Comparison of ENCODE assay signal across 14 cellular contexts in the genomic region with DNA sequence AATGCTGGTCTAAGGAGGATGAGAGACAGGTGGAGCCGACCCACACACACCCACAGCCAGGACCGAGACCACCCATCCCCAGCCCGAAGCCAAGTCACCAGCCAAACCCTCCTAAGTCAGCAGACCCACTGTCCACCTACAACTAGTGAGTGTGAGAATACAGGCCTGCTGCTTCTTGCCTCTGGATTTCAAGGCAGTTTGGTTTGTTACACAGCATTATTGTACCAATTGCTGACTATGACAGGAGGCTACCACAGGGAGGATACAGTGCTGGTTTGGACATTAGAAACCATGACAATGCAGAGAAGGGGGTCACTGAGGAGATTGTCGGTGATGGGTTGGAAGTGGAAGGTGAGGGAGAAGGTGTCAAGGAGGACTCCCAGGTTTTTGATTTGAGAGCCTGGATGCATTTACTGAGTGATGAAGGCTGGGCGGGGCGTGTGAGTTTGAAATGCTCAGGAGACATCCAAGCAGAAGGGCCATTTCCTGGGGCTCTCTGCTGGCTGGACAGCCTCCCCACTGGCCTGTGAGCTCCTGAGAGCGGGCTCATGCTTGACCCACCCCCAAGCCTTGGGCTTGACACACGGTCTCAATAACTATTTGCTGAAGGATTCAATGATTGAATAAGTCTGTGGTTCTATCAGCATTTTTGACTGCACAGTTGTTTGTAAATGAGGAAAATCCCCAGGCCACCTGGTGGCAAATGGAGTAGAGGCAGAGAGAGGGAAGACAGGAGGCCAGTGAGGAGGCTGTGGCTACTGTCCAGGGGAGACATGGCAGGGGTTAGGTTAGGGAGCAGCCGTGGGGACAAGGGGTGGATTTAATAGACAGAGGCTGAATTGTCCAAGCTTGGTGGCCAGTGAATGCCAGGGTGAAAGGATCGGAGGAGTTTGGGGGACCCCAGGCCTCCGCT. TPM values are rescaled to one million over a fixed set of nuclear protein-coding genes. Genes with fewer than 3 reads are reported as not detected.
DNase-seq lines count a peak whose midpoint lies in the region; ATAC-seq and TF ChIP-seq lines count a peak whose summit lies in the region.
"Had no signal": no experiment of that assay in that cellular context is flagged by ENCODE, and none has a peak within 500 bp of the region (broad histone marks: within the 10 kb centered on the region; RNA-seq: fewer than 3 reads in every experiment).

No MANE protein-coding gene starts in this region.

- TF ChIP-seq POLR2A in Peyer's patch (IDR thresholded peaks at IDR 0.05) (no peak), tibial nerve (IDR thresholded peaks at IDR 0.05) (no peak)

- ATAC-seq in HG03159 (IDR thresholded peaks at IDR 0.05; ENCODE audit: unreplicated experiment): no peak

- no peak for DNase-seq in activated naive CD4-positive, alpha-beta T cell treated with Interleukin-2 at 50 U/mL for 16 hours
- DNase-seq in Peyer's patch (no peak), tibial nerve (ENCODE audit: low spot score in 2 of 2) (no peak), AG08396 (ENCODE audit: low spot score) (no peak)
- DNase-seq in effector memory CD4-positive, alpha-beta T cell: no peak
- DNase-seq: hippocampal formation, Karpas-422, left ventricle myocardium inferior, NCI-H2107, nucleus accumbens had no signal

- H3K36me3 ChIP-seq in Peyer's patch (peaks cover 0 to 3% (median 0%) of the 10 kb centered on the region in 3 donors), thymus (ENCODE audit: control insufficient read depth, insufficient read depth) (peaks cover 30% of the 10 kb centered on the region), tibial nerve (no peaks in the 10 kb centered on the region)
- peaks cover 31% of the 10 kb centered on the region for H3K36me3 ChIP-seq in effector memory CD4-positive, alpha-beta T cell (ENCODE audit: control insufficient read depth, insufficient read depth, low read length)
- H3K36me3 ChIP-seq: left ventricle myocardium inferior had no signal

- H3K36me3 Mint-ChIP-seq in activated naive CD4-positive, alpha-beta T cell treated with anti-CD3 and anti-CD28 coated beads, Interleukin-2, amount 50 U/mL, for 24 hours: peaks cover 38% of the 10 kb centered on the region

- H3K4me3 ChIP-seq in Peyer's patch (no peak overlapping the region), thymus (ENCODE audit: low read length) (no peak overlapping the region), tibial nerve (no peak overlapping the region)
- no peak overlapping the region for H3K4me3 ChIP-seq in effector memory CD4-positive, alpha-beta T cell (ENCODE audit: insufficient read depth, low read depth, low read length, poor library complexity, severe bottlenecking)
- H3K4me3 ChIP-seq: left ventricle myocardium inferior had no signal

- no peaks in the 10 kb centered on the region for H3K9me3 ChIP-seq in Peyer's patch
- H3K9me3 ChIP-seq in effector memory CD4-positive, alpha-beta T cell (ENCODE audit: control insufficient read depth, low read length): no peaks in the 10 kb centered on the region
- H3K9me3 ChIP-seq in thymus (ENCODE audit: control insufficient read depth): no peaks in the 10 kb centered on the region
- H3K9me3 ChIP-seq in tibial nerve: no peaks in the 10 kb centered on the region
- H3K9me3 ChIP-seq: left ventricle myocardium inferior had no signal

- no peaks in the 10 kb centered on the region for H3K27me3 Mint-ChIP-seq in activated naive CD4-positive, alpha-beta T cell treated with anti-CD3 and anti-CD28 coated beads, Interleukin-2, amount 50 U/mL, for 24 hours

- peak overlapping the region; percentile 96 for H3K27ac Mint-ChIP-seq in activated naive CD4-positive, alpha-beta T cell treated with anti-CD3 and anti-CD28 coated beads, Interleukin-2, amount 50 U/mL, for 24 hours

- peaks cover 0 to 43% (median 17%) of the 10 kb centered on the region in 4 donors for H3K4me1 ChIP-seq in Peyer's patch
- peaks cover 82% of the 10 kb centered on the region for H3K4me1 ChIP-seq in effector memory CD4-positive, alpha-beta T cell (ENCODE audit: control insufficient read depth, insufficient read depth, low read length, poor library complexity, severe bottlenecking)
- H3K4me1 ChIP-seq in thymus (ENCODE audit: control insufficient read depth, insufficient read depth, low read length): peaks cover 61% of the 10 kb centered on the region
- H3K4me1 ChIP-seq in tibial nerve: peaks cover 0 to 7% (median 0%) of the 10 kb centered on the region in 4 donors
- H3K4me1 ChIP-seq: left ventricle myocardium inferior had no signal

- H3K27ac ChIP-seq in Peyer's patch (peak overlapping the region; percentile 36 to 85 (median 61)), thymus (ENCODE audit: low read depth) (peak overlapping the region; percentile 92), tibial nerve (peak overlapping the region in 1 of 4 donors; percentile 60)
- H3K27ac ChIP-seq in effector memory CD4-positive, alpha-beta T cell (ENCODE audit: insufficient read depth, low read length, poor library complexity, severe bottlenecking): peak overlapping the region; percentile 63
- H3K27ac ChIP-seq: epithelial cell of prostate, left ventricle myocardium inferior had no signal

- peaks cover 5% of the 10 kb centered on the region for H3K9me3 Mint-ChIP-seq in activated naive CD4-positive, alpha-beta T cell treated with anti-CD3 and anti-CD28 coated beads, Interleukin-2, amount 50 U/mL, for 24 hours

- H3K27me3 ChIP-seq in Peyer's patch (no peaks in the 10 kb centered on the region), thymus (ENCODE audit: control insufficient read depth, insufficient read depth) (no peaks in the 10 kb centered on the region), tibial nerve (peaks cover 0 to 21% of the 10 kb centered on the region in 2 donors)
- no peaks in the 10 kb centered on the region for H3K27me3 ChIP-seq in effector memory CD4-positive, alpha-beta T cell (replicated peaks; ENCODE audit: control insufficient read depth, insufficient read depth, low read length, poor library complexity, severe bottlenecking)

- no peak for TF ChIP-seq CTCF in Peyer's patch (IDR thresholded peaks at IDR 0.05)
- TF ChIP-seq CTCF in tibial nerve (IDR thresholded peaks at IDR 0.05): no peak

- peak overlapping the region; percentile 60 for H3K4me3 Mint-ChIP-seq in activated naive CD4-positive, alpha-beta T cell treated with anti-CD3 and anti-CD28 coated beads, Interleukin-2, amount 50 U/mL, for 24 hours

- peaks cover 100% of the 10 kb centered on the region for H3K4me1 Mint-ChIP-seq in activated naive CD4-positive, alpha-beta T cell treated with anti-CD3 and anti-CD28 coated beads, Interleukin-2, amount 50 U/mL, for 24 hours

- no peak for TF ChIP-seq EP300 in tibial nerve (IDR thresholded peaks at IDR 0.05)

- WGBS in thymus: 97% methylated on average over 11 of the region's 11 CpGs
- 79 to 86% methylated on average over 11 of the region's 11 CpGs for WGBS in tibial nerve, 2 donors

RNA-seq across cellular contexts. Expression of a gene that starts 9.4 kb away (rescaled TPM):
- not detected for total RNA-seq in Peyer's patch
- polyA plus RNA-seq in thymus: 3.9 TPM
- not detected for total RNA-seq in tibial nerve
- total RNA-seq: left ventricle myocardium inferior had no signal

RNA-seq across cellular contexts. Expression of a gene that starts 22.4 kb away (rescaled TPM):
- total RNA-seq in Peyer's patch (100 to 1,000 TPM in 1 of 4 donors, 10 to 100 TPM in 3; 10.0 to 124 (median 20.6) TPM), tibial nerve (10 to 100 TPM in 1 of 4 donors, 1 to 10 TPM in 3; 6.3 to 18.6 (median 7.8) TPM)
- polyA plus RNA-seq in thymus: 206 TPM

RNA-seq across cellular contexts. Expression of a gene that starts 33.6 kb away (rescaled TPM):
- 1 to 10 TPM; 3.9 to 9.4 (median 5.9) TPM for total RNA-seq in Peyer's patch
- 23.2 TPM for polyA plus RNA-seq in thymus
- total RNA-seq in tibial nerve: 1 to 10 TPM; 2.6 to 3.9 (median 3.4) TPM
